Comparison of ENCODE assay signal across 12 cellular contexts in the genomic region with DNA sequence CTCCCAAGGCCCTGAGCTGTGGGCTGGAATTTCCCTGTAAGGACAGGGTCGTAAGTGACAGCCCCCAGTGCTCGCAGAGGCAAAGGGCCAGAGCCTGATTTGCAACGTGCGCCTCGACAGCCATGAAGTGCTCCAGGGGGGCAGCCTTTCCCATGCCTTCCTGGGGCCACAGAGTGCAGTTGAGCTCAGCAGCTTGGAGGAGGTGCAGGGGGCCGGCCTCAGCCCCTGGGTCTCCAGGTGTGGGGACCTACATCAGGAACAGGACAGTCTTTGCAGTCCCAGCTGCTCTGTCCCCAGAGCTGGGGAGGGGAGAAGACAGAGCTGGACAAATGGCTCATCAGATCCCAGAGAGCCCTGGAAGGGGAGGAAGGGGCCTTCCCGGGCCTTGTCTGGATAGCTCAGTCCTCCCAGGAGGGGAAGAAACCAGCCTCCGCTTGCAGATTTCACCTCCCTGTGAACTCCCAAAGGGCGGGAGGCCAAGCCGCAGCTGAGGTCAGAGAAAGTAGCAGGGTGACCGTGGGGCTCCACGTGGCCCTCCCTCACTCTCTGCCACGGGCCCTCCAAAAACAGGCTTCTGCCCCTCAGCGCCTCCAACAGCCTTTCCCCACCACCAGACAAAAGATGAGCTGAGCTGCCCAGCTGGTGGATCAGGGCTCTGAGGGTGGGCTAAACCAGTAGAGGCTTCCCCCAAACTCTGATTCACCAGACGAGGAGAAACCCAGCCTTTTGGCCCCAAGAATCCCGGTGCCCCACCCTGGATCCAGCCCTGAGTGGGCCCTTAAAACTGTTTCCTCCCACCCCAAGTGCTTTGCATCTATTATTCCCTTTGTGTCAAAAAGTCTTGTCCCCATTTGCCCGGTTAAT.
DNase-seq lines count a peak whose midpoint lies in the region; ATAC-seq and TF ChIP-seq lines count a peak whose summit lies in the region.
"Had no signal": no experiment of that assay in that cellular context is flagged by ENCODE, and none has a peak within 500 bp of the region (broad histone marks: within the 10 kb centered on the region; RNA-seq: fewer than 3 reads in every experiment).

No MANE protein-coding gene starts in this region.

- no peak overlapping the region for H3K4me3 ChIP-seq in uterus

- TF ChIP-seq CTCF in nephron (IDR thresholded peaks at IDR 0.05; ENCODE audit: unreplicated experiment in 3 of 3) (no peak), uterus (IDR thresholded peaks at IDR 0.05) (no peak)

- peaks cover 5 to 13% of the 10 kb centered on the region in 2 donors for H3K4me1 ChIP-seq in uterus

- peaks cover 13% of the 10 kb centered on the region for H3K27me3 Mint-ChIP-seq in activated naive CD4-positive, alpha-beta T cell treated with anti-CD3 and anti-CD28 coated beads, Interleukin-2, amount 10 ng/mL, durations not matched to agents 7 days and 5 days
- no peaks in the 10 kb centered on the region for H3K27me3 Mint-ChIP-seq in nephron (ENCODE audit: low read depth)

- no peak for TF ChIP-seq POLR2A in uterus (IDR thresholded peaks at IDR 0.05)

- no peak overlapping the region for H3K4me3 Mint-ChIP-seq in activated naive CD4-positive, alpha-beta T cell treated with anti-CD3 and anti-CD28 coated beads, Interleukin-2, amount 10 ng/mL, durations not matched to agents 7 days and 5 days
- peak overlapping the region in 1 of 3 experiments; percentile 1 for H3K4me3 Mint-ChIP-seq in nephron
- H3K4me3 Mint-ChIP-seq: activated CD8-positive, alpha-beta memory T cell treated with anti-CD3 and anti-CD28 coated beads, Interleukin-2, amount 10 ng/mL, durations not matched to agents 7 days and 5 days had no signal

- DNase-seq in activated naive CD4-positive, alpha-beta T cell treated with anti-CD3 and anti-CD28 coated beads, Interleukin-2, amount 10 ng/mL, durations not matched to agents 7 days and 5 days = peak; percentile 13
- no peak for DNase-seq in activated naive CD4-positive, alpha-beta T cell treated with anti-CD3 and anti-CD28 coated beads, Interleukin-2, amount 50 U/mL, for 16 hours
- DNase-seq in fibroblast of peridontal ligament (ENCODE audit: extremely low read depth) (peak; percentile 75), uterus (peak; percentile 54 to 82), SIG-M5 (lab: John Stamatoyannopoulos, UW) (no peak), left colon (no peak), activated T-cell treated with anti-CD3 and anti-CD28 coated beads for 4 hours (no peak)
- DNase-seq: ACHN; activated CD8-positive, alpha-beta memory T cell treated with anti-CD3 and anti-CD28 coated beads, Interleukin-2, amount 10 ng/mL, durations not matched to agents 7 days and 5 days; NCI-H2029 treated with DMSO at 0.1 percent for 48 hours; SHP77 had no signal

- peaks cover 9% of the 10 kb centered on the region for H3K4me1 Mint-ChIP-seq in activated naive CD4-positive, alpha-beta T cell treated with anti-CD3 and anti-CD28 coated beads, Interleukin-2, amount 10 ng/mL, durations not matched to agents 7 days and 5 days
- peaks cover 51% of the 10 kb centered on the region for H3K4me1 Mint-ChIP-seq in nephron

- intact Hi-C loops in uterus (cut with DNase I; ENCODE audit: low total_unique reads) = no loop called here
- intact Hi-C loops in left colon (cut with DNase I, micrococcal nuclease) = loop anchor here in 1 of 2 donors (10.0 kb wide), 1 partner anchor 53 kb away; no protein-coding TSS in a partner anchor

- H3K9me3 Mint-ChIP-seq in activated naive CD4-positive, alpha-beta T cell treated with anti-CD3 and anti-CD28 coated beads, Interleukin-2, amount 10 ng/mL, durations not matched to agents 7 days and 5 days = peaks cover 9% of the 10 kb centered on the region
- peaks cover 12% of the 10 kb centered on the region for H3K9me3 Mint-ChIP-seq in nephron

- no peaks in the 10 kb centered on the region for H3K27me3 ChIP-seq in uterus

- H3K27ac ChIP-seq in uterus = peak overlapping the region; percentile 82 to 91

- no peaks in the 10 kb centered on the region for H3K9me3 ChIP-seq in uterus

- CTCF ChIA-PET in activated naive CD4-positive, alpha-beta T cell treated with anti-CD3 and anti-CD28 coated beads, Interleukin-2, amount 10 ng/mL, durations not matched to agents 7 days and 5 days (lab: Charles Lee) = interaction anchor here (0.6 to 0.9 kb wide), 2 partner anchors 113 to 241 kb away, joined by 3 read pairs; no protein-coding TSS in a partner anchor

- ATAC-seq in left colon = no peak
- ATAC-seq: activated CD8-positive, alpha-beta memory T cell treated with anti-CD3 and anti-CD28 coated beads, Interleukin-2, amount 10 ng/mL, durations not matched to agents 7 days and 5 days had no signal

- H3K36me3 ChIP-seq in uterus = no peaks in the 10 kb centered on the region

- no peak overlapping the region for H3K27ac Mint-ChIP-seq in activated naive CD4-positive, alpha-beta T cell treated with anti-CD3 and anti-CD28 coated beads, Interleukin-2, amount 10 ng/mL, durations not matched to agents 7 days and 5 days
- peak overlapping the region; percentile 84 to 96 (median 88) for H3K27ac Mint-ChIP-seq in nephron
- H3K27ac Mint-ChIP-seq: activated CD8-positive, alpha-beta memory T cell treated with anti-CD3 and anti-CD28 coated beads, Interleukin-2, amount 10 ng/mL, durations not matched to agents 7 days and 5 days had no signal

- peaks cover 16% of the 10 kb centered on the region for H3K36me3 Mint-ChIP-seq in activated naive CD4-positive, alpha-beta T cell treated with anti-CD3 and anti-CD28 coated beads, Interleukin-2, amount 10 ng/mL, durations not matched to agents 7 days and 5 days
- peaks cover 10% of the 10 kb centered on the region for H3K36me3 Mint-ChIP-seq in nephron (ENCODE audit: low read depth)

Comparison
In these comparisons a context has a peak if more than half of its experiments do, and no peak if none do; other contexts are left out.
1. DNase-seq: peak in activated naive CD4-positive, alpha-beta T cell treated with anti-CD3 and anti-CD28 coated beads, Interleukin-2, amount 10 ng/mL, durations not matched to agents 7 days and 5 days (single experiment), fibroblast of peridontal ligament (single experiment) and uterus (2 of 2); none in activated naive CD4-positive, alpha-beta T cell treated with anti-CD3 and anti-CD28 coated beads, Interleukin-2, amount 50 U/mL, for 16 hours (single experiment), SIG-M5 (single experiment), left colon (0 of 2) and activated T-cell treated with anti-CD3 and anti-CD28 coated beads for 4 hours (single experiment).